ENCODE assay signal across 15 cellular contexts in genomic region chr1:40653851-40654537, GRCh38. TPM values are rescaled to one million over a fixed set of nuclear protein-coding genes. Genes with fewer than 3 reads are reported as not detected.
A peak's percentile ranks its signal among the peaks of the same experiment; 100 is the strongest.
DNase-seq lines count a peak whose midpoint lies in the region; ATAC-seq, FAIRE-seq and TF ChIP-seq lines count a peak whose summit lies in the region.
"Had no signal": no experiment of that assay in that cellular context is flagged by ENCODE, and none has a peak within 500 bp of the region (broad histone marks: within the 10 kb centered on the region; RNA-seq: fewer than 3 reads in every experiment).

No MANE protein-coding gene starts in this region.

- TF ChIP-seq CTCF in brain (conservative IDR thresholded peaks at IDR 0.05) (no peak), upper lobe of right lung (IDR thresholded peaks at IDR 0.05) (no peak), kidney (IDR thresholded peaks at IDR 0.05; ENCODE audit: borderline replicate concordance, extremely low read depth, insufficient read depth) (no peak)

- H3K4me1 ChIP-seq in upper lobe of right lung, result no peaks in the 10 kb centered on the region
- no peaks in the 10 kb centered on the region for H3K4me1 ChIP-seq in kidney (ENCODE audit: control insufficient read depth in 1 of 2, insufficient read depth in 1 of 2, low read depth in 1 of 2, low read length in 2 of 2)

- H3K9ac ChIP-seq in kidney (ENCODE audit: low read length in 2 of 2), result no peak overlapping the region

- H3K36me3 ChIP-seq in upper lobe of right lung (no peaks in the 10 kb centered on the region), kidney (ENCODE audit: control insufficient read depth in 1 of 2, insufficient read depth in 2 of 2, low read length in 2 of 2) (no peaks in the 10 kb centered on the region)

- H3K36me3 Mint-ChIP-seq in brain, result peaks cover 5% of the 10 kb centered on the region
- no peaks in the 10 kb centered on the region for H3K36me3 Mint-ChIP-seq in activated naive CD8-positive, alpha-beta T cell treated with anti-CD3 and anti-CD28 coated beads for 36 hours
- H3K36me3 Mint-ChIP-seq: activated naive CD4-positive, alpha-beta T cell treated with anti-CD3 and anti-CD28 coated beads, Interleukin-2, amount 50 U/mL, for 24 hours; stimulated activated naive B cell treated with anti-CD40 and anti-IgM and Interleukin-4, amounts not matched to agents 10 μg/mL and 1 μg/mL and 100 μg/mL, for 72 hours had no signal

- intact Hi-C loops in upper lobe of right lung (cut with DNase I), result no loop called here
- intact Hi-C loops in kidney (cut with DNase I), result no loop called here

- no peaks in the 10 kb centered on the region for H3K27me3 ChIP-seq in upper lobe of right lung

- ATAC-seq in upper lobe of right lung (no peak), GM19395 (IDR thresholded peaks at IDR 0.05; ENCODE audit: unreplicated experiment) (no peak)
- ATAC-seq: stimulated activated naive B cell treated with anti-CD40 and anti-IgM and Interleukin-4, amounts not matched to agents 10 μg/mL and 1 μg/mL and 100 μg/mL, for 72 hours had no signal

- H3K4me3 Mint-ChIP-seq in brain, result peak overlapping the region; percentile 51 to 77 (median 67)
- no peak overlapping the region for H3K4me3 Mint-ChIP-seq in activated naive CD8-positive, alpha-beta T cell treated with anti-CD3 and anti-CD28 coated beads for 36 hours
- H3K4me3 Mint-ChIP-seq: activated naive CD4-positive, alpha-beta T cell treated with anti-CD3 and anti-CD28 coated beads, Interleukin-2, amount 50 U/mL, for 24 hours; stimulated activated naive B cell treated with anti-CD40 and anti-IgM and Interleukin-4, amounts not matched to agents 10 μg/mL and 1 μg/mL and 100 μg/mL, for 72 hours had no signal

- H3K27me3 Mint-ChIP-seq in brain, result peaks cover 5% of the 10 kb centered on the region
- H3K27me3 Mint-ChIP-seq in activated naive CD8-positive, alpha-beta T cell treated with anti-CD3 and anti-CD28 coated beads for 36 hours, result peaks cover 4% of the 10 kb centered on the region
- H3K27me3 Mint-ChIP-seq: activated naive CD4-positive, alpha-beta T cell treated with anti-CD3 and anti-CD28 coated beads, Interleukin-2, amount 50 U/mL, for 24 hours had no signal

- no peak overlapping the region for H3K4me3 ChIP-seq in upper lobe of right lung
- H3K4me3 ChIP-seq in kidney (ENCODE audit: low read length in 2 of 2), result no peak overlapping the region

- H3K27ac Mint-ChIP-seq in brain, result peak overlapping the region; percentile 55 to 95 (median 60)
- H3K27ac Mint-ChIP-seq in activated naive CD8-positive, alpha-beta T cell treated with anti-CD3 and anti-CD28 coated beads for 36 hours, result no peak overlapping the region
- H3K27ac Mint-ChIP-seq: activated naive CD4-positive, alpha-beta T cell treated with anti-CD3 and anti-CD28 coated beads, Interleukin-2, amount 50 U/mL, for 24 hours; stimulated activated naive B cell treated with anti-CD40 and anti-IgM and Interleukin-4, amounts not matched to agents 10 μg/mL and 1 μg/mL and 100 μg/mL, for 72 hours had no signal

- H3K4me1 Mint-ChIP-seq in brain, result peaks cover 16% of the 10 kb centered on the region
- peaks cover 4% of the 10 kb centered on the region for H3K4me1 Mint-ChIP-seq in activated naive CD8-positive, alpha-beta T cell treated with anti-CD3 and anti-CD28 coated beads for 36 hours
- H3K4me1 Mint-ChIP-seq: activated naive CD4-positive, alpha-beta T cell treated with anti-CD3 and anti-CD28 coated beads, Interleukin-2, amount 50 U/mL, for 24 hours had no signal

- H3K9me3 Mint-ChIP-seq in brain, result no peaks in the 10 kb centered on the region
- H3K9me3 Mint-ChIP-seq in activated naive CD8-positive, alpha-beta T cell treated with anti-CD3 and anti-CD28 coated beads for 36 hours, result no peaks in the 10 kb centered on the region
- H3K9me3 Mint-ChIP-seq: activated naive CD4-positive, alpha-beta T cell treated with anti-CD3 and anti-CD28 coated beads, Interleukin-2, amount 50 U/mL, for 24 hours; stimulated activated naive B cell treated with anti-CD40 and anti-IgM and Interleukin-4, amounts not matched to agents 10 μg/mL and 1 μg/mL and 100 μg/mL, for 72 hours had no signal

- H3K27ac ChIP-seq in upper lobe of right lung (no peak overlapping the region), kidney (ENCODE audit: low read depth in 2 of 2, low read length in 2 of 2) (no peak overlapping the region)

- TF ChIP-seq RAD21 in Ishikawa (IDR thresholded peaks at IDR 0.05; ENCODE audit: low read depth), result no peak

- DNase-seq in DMS153 (lab: John Stamatoyannopoulos, UW) (peak; percentile 64), left kidney (ENCODE audit: low read depth, low spot score) (peak; percentile 77), upper lobe of right lung (no peak), kidney (no peak)
- no peak for DNase-seq in activated naive CD8-positive, alpha-beta T cell treated with anti-CD3 and anti-CD28 coated beads for 36 hours
- DNase-seq: cerebellar nuclear complex; DMS 273 treated with DMSO at 0.1 percent for 48 hours; NCI-H526 treated with DMSO at 0.1 percent for 48 hours; SIG-M5; stimulated activated CD4-positive, alpha-beta T cell treated with anti-CD3 and anti-CD28 coated beads, Interleukin-4, amount 100 ng/mL, for 24 hours; stimulated activated naive B cell treated with anti-CD40 and anti-IgM and Interleukin-4, amounts not matched to agents 10 μg/mL and 1 μg/mL and 100 μg/mL, for 72 hours had no signal

- FAIRE-seq in kidney (lab: Jason Lieb, UNC), result no peak

- H3K9me3 ChIP-seq in upper lobe of right lung, result no peaks in the 10 kb centered on the region
- no peaks in the 10 kb centered on the region for H3K9me3 ChIP-seq in kidney (ENCODE audit: control insufficient read depth in 1 of 2, low read length in 2 of 2)

- TF ChIP-seq EP300 in Ishikawa (IDR thresholded peaks at IDR 0.05; ENCODE audit: borderline replicate concordance), result no peak

TF ChIP-seq in Ishikawa, 13 proteins besides CTCF, POLR2A, EP300 and RAD21:
- TF ChIP-seq ZBTB7A (IDR thresholded peaks at IDR 0.05; ENCODE audit: low read depth) (peak; percentile 57; the same call in 1 of the 2 replicates), FOXM1 (IDR thresholded peaks at IDR 0.05; ENCODE audit: borderline replicate concordance, low read depth) (no peak), REST (IDR thresholded peaks at IDR 0.05; ENCODE audit: low read depth) (peak; percentile 87)

RNA-seq across cellular contexts. Expression of gene RIMS3, which starts 11.5 kb away (rescaled TPM):
- polyA plus RNA-seq in brain (ENCODE audit: insufficient read depth, low read depth, low replicate concordance) (135 TPM), kidney (ENCODE audit: insufficient read depth, low read depth, low replicate concordance) (1.6 TPM)
- 1 to 10 TPM; 1.1 to 1.9 TPM for total RNA-seq in activated naive CD8-positive, alpha-beta T cell treated with anti-CD3 and anti-CD28 coated beads for 36 hours
- total RNA-seq in upper lobe of right lung (4.7 TPM), kidney (6.2 TPM)

RNA-seq across cellular contexts. Expression of gene NFYC, which starts 37.5 kb away (rescaled TPM):
- 88.3 TPM for polyA plus RNA-seq in brain (ENCODE audit: insufficient read depth, low read depth, low replicate concordance)
- 10 to 100 TPM; 58.2 to 59.0 TPM for total RNA-seq in activated naive CD8-positive, alpha-beta T cell treated with anti-CD3 and anti-CD28 coated beads for 36 hours
- total RNA-seq in upper lobe of right lung, result 56.0 TPM
- 69.3 TPM for total RNA-seq in kidney
- polyA plus RNA-seq in kidney (ENCODE audit: insufficient read depth, low read depth, low replicate concordance), result 52.1 TPM

Comparison
In these comparisons a context has a peak if more than half of its experiments do, and no peak if none do; other contexts are left out.
1. DNase-seq: peak in DMS153 (single experiment) and left kidney (single experiment); none in activated naive CD8-positive, alpha-beta T cell treated with anti-CD3 and anti-CD28 coated beads for 36 hours (single experiment), upper lobe of right lung (single experiment) and kidney (single experiment).